In genomic region chr22:21971858-21972275, GRCh38 we compare ENCODE assay signal across 4 cellular contexts.
"Had no signal": no experiment of that assay in that cellular context is flagged by ENCODE, and none has a peak within 500 bp of the region (broad histone marks: within the 10 kb centered on the region; RNA-seq: fewer than 3 reads in every experiment).

No MANE protein-coding gene starts in this region.

- H3K9me3 Mint-ChIP-seq: GM23338, H9 had no signal

- H2AFZ ChIP-seq: GM23338 had no signal

- FAIRE-seq: H54, HTR-8/SVneo had no signal

- H3K4me2 ChIP-seq: GM23338 had no signal

- H3K4me1 Mint-ChIP-seq: GM23338, H9 had no signal

- H3K4me3 ChIP-seq: GM23338 had no signal

- H3K4me3 Mint-ChIP-seq: GM23338, H9 had no signal

- H3K27ac Mint-ChIP-seq: GM23338 had no signal
